ENCODE assay signal across 1 cellular context in genomic region chr1:100412980-100413379, GRCh38.
TF ChIP-seq lines count a peak whose summit lies in the region.

No MANE protein-coding gene starts in this region.

TF ChIP-seq in SK-N-SH treated with all-trans-retinoic acid at 6 μM for 48 hours, 23 proteins besides CTCF, POLR2A, EP300 and RAD21 (continued from another document):
- TF ChIP-seq POU6F1 (CRISPR knock-in tag; IDR thresholded peaks at IDR 0.05; ENCODE audit: borderline replicate concordance, low read depth) (no peak), ZFP3 (CRISPR knock-in tag; IDR thresholded peaks at IDR 0.05) (no peak), ZFP30 (CRISPR knock-in tag; IDR thresholded peaks at IDR 0.05) (no peak)
